Comparison of ENCODE assay signal across 1 cellular context in the genomic region with DNA sequence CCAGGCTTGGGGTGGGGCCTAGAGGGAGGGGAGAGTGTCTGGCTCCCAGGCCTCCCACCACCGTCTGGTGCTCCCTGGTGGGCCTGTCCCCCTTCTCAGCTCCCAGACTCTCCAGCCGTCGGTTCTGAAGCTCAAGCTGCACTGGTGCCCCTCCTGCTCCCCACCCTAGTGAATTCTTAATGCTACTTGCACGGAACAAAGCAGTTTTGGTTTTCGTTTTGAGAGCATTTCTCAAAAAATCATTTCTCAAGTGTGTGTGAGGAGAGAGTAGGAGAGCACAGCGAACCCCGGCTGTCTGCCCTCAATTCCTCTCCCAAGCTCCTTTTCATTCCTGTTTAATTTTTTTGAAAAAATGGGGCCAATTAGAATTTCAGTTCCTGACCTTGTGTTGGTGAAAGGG.
TF ChIP-seq lines count a peak whose summit lies in the region.

No MANE protein-coding gene starts in this region.

TF ChIP-seq in K562, 482 proteins besides CTCF, POLR2A, EP300 and RAD21 (continued from another document):
- no peak for TF ChIP-seq KLF16 (IDR thresholded peaks at IDR 0.05)
- TF ChIP-seq, protein P1, sequence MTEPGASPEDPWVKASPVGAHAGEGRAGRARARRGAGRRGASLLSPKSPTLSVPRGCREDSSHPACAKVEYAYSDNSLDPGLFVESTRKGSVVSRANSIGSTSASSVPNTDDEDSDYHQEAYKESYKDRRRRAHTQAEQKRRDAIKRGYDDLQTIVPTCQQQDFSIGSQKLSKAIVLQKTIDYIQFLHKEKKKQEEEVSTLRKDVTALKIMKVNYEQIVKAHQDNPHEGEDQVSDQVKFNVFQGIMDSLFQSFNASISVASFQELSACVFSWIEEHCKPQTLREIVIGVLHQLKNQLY (CRISPR knock-in tag; conservative IDR thresholded peaks at IDR 0.05): no peak
- TF ChIP-seq, protein P2, sequence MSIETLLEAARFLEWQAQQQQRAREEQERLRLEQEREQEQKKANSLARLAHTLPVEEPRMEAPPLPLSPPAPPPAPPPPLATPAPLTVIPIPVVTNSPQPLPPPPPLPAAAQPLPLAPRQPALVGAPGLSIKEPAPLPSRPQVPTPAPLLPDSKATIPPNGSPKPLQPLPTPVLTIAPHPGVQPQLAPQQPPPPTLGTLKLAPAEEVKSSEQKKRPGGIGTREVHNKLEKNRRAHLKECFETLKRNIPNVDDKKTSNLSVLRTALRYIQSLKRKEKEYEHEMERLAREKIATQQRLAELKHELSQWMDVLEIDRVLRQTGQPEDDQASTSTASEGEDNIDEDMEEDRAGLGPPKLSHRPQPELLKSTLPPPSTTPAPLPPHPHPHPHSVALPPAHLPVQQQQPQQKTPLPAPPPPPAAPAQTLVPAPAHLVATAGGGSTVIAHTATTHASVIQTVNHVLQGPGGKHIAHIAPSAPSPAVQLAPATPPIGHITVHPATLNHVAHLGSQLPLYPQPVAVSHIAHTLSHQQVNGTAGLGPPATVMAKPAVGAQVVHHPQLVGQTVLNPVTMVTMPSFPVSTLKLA (conservative IDR thresholded peaks at IDR 0.05): no peak
- TF ChIP-seq KDM5B (IDR thresholded peaks at IDR 0.05; ENCODE audit: insufficient replicate concordance, low read depth, low read length): no peak
- no peak for TF ChIP-seq KLF10 (CRISPR knock-in tag; IDR thresholded peaks at IDR 0.05)
- TF ChIP-seq, protein P3, sequence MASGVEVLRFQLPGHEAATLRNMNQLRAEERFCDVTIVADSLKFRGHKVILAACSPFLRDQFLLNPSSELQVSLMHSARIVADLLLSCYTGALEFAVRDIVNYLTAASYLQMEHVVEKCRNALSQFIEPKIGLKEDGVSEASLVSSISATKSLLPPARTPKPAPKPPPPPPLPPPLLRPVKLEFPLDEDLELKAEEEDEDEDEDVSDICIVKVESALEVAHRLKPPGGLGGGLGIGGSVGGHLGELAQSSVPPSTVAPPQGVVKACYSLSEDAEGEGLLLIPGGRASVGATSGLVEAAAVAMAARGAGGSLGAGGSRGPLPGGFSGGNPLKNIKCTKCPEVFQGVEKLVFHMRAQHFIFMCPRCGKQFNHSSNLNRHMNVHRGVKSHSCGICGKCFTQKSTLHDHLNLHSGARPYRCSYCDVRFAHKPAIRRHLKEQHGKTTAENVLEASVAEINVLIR (CRISPR knock-in tag; IDR thresholded peaks at IDR 0.05): no peak
- TF ChIP-seq FIP1L1 (IDR thresholded peaks at IDR 0.05; ENCODE audit: low read depth, low read length, poor library complexity, severe bottlenecking): no peak
- TF ChIP-seq, protein P4, sequence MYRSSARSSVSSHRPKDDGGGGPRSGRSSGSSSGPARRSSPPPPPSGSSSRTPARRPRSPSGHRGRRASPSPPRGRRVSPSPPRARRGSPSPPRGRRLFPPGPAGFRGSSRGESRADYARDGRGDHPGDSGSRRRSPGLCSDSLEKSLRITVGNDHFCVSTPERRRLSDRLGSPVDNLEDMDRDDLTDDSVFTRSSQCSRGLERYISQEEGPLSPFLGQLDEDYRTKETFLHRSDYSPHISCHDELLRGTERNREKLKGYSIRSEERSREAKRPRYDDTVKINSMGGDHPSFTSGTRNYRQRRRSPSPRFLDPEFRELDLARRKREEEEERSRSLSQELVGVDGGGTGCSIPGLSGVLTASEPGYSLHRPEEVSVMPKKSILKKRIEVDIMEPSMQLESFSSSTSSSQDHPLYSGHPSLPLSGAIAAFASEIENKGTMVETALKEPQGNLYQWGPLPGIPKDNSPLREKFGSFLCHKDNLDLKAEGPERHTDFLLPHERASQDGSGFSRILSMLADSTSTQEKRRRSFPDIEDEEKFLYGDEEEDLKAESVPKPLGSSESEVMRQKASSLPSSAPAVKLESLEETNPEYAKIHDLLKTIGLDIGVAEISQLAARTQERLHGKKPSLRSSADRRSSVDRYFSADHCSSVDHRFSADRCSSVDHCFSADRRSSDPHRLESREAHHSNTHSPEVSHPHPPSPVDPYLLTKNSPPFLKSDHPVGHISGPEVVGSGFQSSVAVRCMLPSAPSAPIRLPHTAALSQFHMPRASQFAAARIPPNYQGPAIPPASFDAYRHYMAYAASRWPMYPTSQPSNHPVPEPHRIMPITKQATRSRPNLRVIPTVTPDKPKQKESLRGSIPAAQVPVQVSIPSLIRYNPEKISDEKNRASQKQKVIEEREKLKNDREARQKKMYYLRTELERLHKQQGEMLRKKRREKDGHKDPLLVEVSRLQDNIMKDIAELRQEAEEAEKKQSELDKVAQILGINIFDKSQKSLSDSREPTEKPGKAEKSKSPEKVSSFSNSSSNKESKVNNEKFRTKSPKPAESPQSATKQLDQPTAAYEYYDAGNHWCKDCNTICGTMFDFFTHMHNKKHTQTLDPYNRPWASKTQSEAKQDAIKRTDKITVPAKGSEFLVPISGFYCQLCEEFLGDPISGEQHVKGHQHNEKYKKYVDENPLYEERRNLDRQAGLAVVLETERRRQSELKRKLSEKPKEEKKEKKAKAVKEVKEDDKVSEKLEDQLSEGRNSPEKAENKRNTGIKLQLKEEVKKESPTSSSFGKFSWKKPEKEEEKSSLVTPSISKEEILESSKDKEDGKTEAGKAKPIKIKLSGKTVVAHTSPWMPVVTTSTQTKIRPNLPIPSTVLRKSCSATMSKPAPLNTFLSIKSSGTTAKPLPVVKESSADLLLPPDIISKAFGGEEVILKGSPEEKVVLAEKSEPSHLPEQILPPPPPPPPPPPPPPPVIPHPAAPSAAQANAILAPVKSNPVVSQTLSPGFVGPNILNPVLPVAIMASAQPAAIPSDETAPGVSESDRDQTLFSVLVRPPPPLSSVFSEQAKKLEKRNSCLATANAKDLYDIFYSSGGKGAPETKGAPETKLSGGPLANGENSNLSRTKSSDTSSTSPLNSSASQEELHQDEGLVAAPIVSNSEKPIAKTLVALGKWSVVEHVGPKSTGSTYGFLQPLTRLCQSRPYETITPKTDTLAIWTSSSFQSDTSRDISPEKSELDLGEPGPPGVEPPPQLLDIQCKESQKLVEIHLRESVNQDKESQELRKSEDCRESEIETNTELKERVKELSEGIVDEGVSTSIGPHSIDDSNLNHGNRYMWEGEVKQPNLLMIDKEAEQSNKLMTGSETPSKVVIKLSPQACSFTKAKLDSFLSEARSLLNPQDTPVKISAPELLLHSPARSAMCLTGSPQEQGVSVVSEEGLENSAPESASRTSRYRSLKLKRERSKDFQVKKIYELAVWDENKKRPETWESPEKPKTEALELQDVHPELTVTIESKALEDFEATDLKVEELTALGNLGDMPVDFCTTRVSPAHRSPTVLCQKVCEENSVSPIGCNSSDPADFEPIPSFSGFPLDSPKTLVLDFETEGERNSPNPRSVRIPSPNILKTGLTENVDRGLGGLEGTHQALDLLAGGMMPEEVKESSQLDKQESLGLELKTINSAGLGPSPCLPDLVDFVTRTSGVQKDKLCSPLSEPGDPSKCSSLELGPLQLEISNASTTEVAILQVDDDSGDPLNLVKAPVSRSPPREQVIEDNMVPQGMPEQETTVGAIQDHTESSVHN (IDR thresholded peaks at IDR 0.05; ENCODE audit: borderline replicate concordance in 1 of 2, low read depth in 1 of 2): no peak
- TF ChIP-seq CXXC5 (CRISPR knock-in tag; IDR thresholded peaks at IDR 0.05): no peak
- no peak for TF ChIP-seq PRMT5 (CRISPR knock-in tag; IDR thresholded peaks at IDR 0.05)
- no peak for TF ChIP-seq HSF4 (CRISPR knock-in tag; IDR thresholded peaks at IDR 0.05; ENCODE audit: borderline replicate concordance)
